11 cellular contexts compared by ENCODE assay signal in the genomic region with DNA sequence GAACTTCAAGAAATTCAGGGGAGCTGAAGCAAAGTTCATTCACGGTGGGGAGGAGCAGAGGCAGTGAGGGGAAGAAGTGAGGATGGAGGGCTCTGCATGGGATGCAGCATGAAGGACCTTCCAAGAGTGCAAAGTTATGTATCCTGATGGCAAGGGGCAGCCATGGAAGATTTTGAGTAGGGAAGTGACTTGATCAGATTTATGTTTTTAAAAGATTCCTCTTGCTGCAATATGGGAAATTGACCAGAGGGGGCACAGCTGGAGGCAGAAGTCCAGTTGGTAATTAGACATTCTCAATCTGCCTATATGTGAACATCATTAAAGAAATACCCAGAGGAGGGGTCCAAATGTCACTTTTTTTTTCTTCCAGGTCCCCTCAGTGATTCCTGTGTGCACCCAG. TPM values are rescaled to one million over a fixed set of nuclear protein-coding genes. Genes with fewer than 3 reads are reported as not detected.
A peak's percentile ranks its signal among the peaks of the same experiment; 100 is the strongest.
DNase-seq lines count a peak whose midpoint lies in the region; ATAC-seq and TF ChIP-seq lines count a peak whose summit lies in the region.
"Had no signal": no experiment of that assay in that cellular context is flagged by ENCODE, and none has a peak within 500 bp of the region (broad histone marks: within the 10 kb centered on the region; RNA-seq: fewer than 3 reads in every experiment).

No MANE protein-coding gene starts in this region.

- intact Hi-C loops in activated CD8-positive, alpha-beta T cell treated with anti-CD3 and anti-CD28 coated beads for 36 hours (cut with micrococcal nuclease): no loop called here

- POLR2A ChIA-PET in activated CD8-positive, alpha-beta T cell treated with anti-CD3 and anti-CD28 coated beads for 36 hours (lab: Charles Lee): no interaction called here

- no peak for DNase-seq in AG09309 (ENCODE audit: low read depth)
- DNase-seq in GM13977 (ENCODE audit: low spot score): no peak
- peak; percentile 16 for DNase-seq in SKM-1 treated with dmso at 0.1 percent for 144 hours (lab: John Stamatoyannopoulos, UW; ENCODE audit: unreplicated experiment)
- DNase-seq in glutamatergic neuron: no peak
- no peak for DNase-seq in activated CD8-positive, alpha-beta T cell treated with anti-CD3 and anti-CD28 coated beads for 36 hours
- DNase-seq in NCI-H2029 (lab: John Stamatoyannopoulos, UW): no peak
- DNase-seq: activated CD8-positive, alpha-beta memory T cell treated with anti-CD3 and anti-CD28 coated beads, Interleukin-2, amount 50 U/mL, for 4 hours; stimulated activated CD4-positive, alpha-beta T cell treated with anti-CD3 and anti-CD28 coated beads, Interleukin-4, amount 100 ng/mL, for 4 hours had no signal

- TF ChIP-seq CTCF in AG09309 (IDR thresholded peaks at IDR 0.05; ENCODE audit: control insufficient read depth, insufficient read depth, low read depth, low read length, missing control alignments) (peak; percentile 51), GM13977 (IDR thresholded peaks at IDR 0.05; ENCODE audit: extremely low read depth, insufficient read depth, missing control alignments) (peak; percentile 34), glutamatergic neuron (IDR thresholded peaks at IDR 0.05; ENCODE audit: partially characterized antibody, unreplicated experiment) (peak; percentile 41)
- TF ChIP-seq CTCF in activated CD8-positive, alpha-beta T cell treated with anti-CD3 and anti-CD28 coated beads for 36 hours (IDR thresholded peaks at IDR 0.05): no peak

- in situ Hi-C loops in GM13977 (cut with MboI; ENCODE audit: low pct_unique_long_range_greater_than_20kb, low sequenced_read_pairs, unreplicated experiment): loop anchor here (5.0 to 25.0 kb wide), 3 partner anchors 102 to 333 kb away; a partner anchor contains a TSS

- H3K27me3 Mint-ChIP-seq in glutamatergic neuron (ENCODE audit: unreplicated experiment): peaks cover 2% of the 10 kb centered on the region
- H3K27me3 Mint-ChIP-seq in activated CD8-positive, alpha-beta T cell treated with anti-CD3 and anti-CD28 coated beads for 36 hours: no peaks in the 10 kb centered on the region

- H3K4me1 Mint-ChIP-seq in glutamatergic neuron (ENCODE audit: low read depth, unreplicated experiment): no peaks in the 10 kb centered on the region
- peaks cover 6% of the 10 kb centered on the region for H3K4me1 Mint-ChIP-seq in activated CD8-positive, alpha-beta T cell treated with anti-CD3 and anti-CD28 coated beads for 36 hours (ENCODE audit: low read depth)

- H3K4me3 Mint-ChIP-seq in glutamatergic neuron (ENCODE audit: unreplicated experiment): no peak overlapping the region
- no peak overlapping the region for H3K4me3 Mint-ChIP-seq in activated CD8-positive, alpha-beta T cell treated with anti-CD3 and anti-CD28 coated beads for 36 hours
- H3K4me3 Mint-ChIP-seq: T-helper 1 cell treated with Interleukin-12 subunit alpha and Interleukin-12 subunit beta and Interleukin-4 antibody, amounts not matched to agents 30 μg/mL and 1 μg/mL, for 36 hours had no signal

- peaks cover 3% of the 10 kb centered on the region for H3K9me3 Mint-ChIP-seq in glutamatergic neuron (ENCODE audit: unreplicated experiment)
- H3K9me3 Mint-ChIP-seq in activated CD8-positive, alpha-beta T cell treated with anti-CD3 and anti-CD28 coated beads for 36 hours: no peaks in the 10 kb centered on the region
- H3K9me3 Mint-ChIP-seq: T-helper 1 cell treated with Interleukin-12 subunit alpha and Interleukin-12 subunit beta and Interleukin-4 antibody, amounts not matched to agents 30 μg/mL and 1 μg/mL, for 36 hours had no signal

- H3K36me3 Mint-ChIP-seq in glutamatergic neuron (ENCODE audit: unreplicated experiment): no peaks in the 10 kb centered on the region
- no peaks in the 10 kb centered on the region for H3K36me3 Mint-ChIP-seq in activated CD8-positive, alpha-beta T cell treated with anti-CD3 and anti-CD28 coated beads for 36 hours (ENCODE audit: low read depth)

- ATAC-seq in GM18861 (IDR thresholded peaks at IDR 0.05; ENCODE audit: unreplicated experiment) (no peak), HG02588 (IDR thresholded peaks at IDR 0.05; ENCODE audit: unreplicated experiment) (no peak)
- ATAC-seq in activated CD8-positive, alpha-beta T cell treated with anti-CD3 and anti-CD28 coated beads for 36 hours: no peak

- CTCF ChIA-PET in activated CD8-positive, alpha-beta T cell treated with anti-CD3 and anti-CD28 coated beads for 36 hours (lab: Charles Lee): interaction anchor here (1.0 to 9.3 kb wide), 5 partner anchors 9 to 160 kb away, joined by 3 to 76 read pairs (median 6); no protein-coding TSS in a partner anchor

- no peak overlapping the region for H3K27ac Mint-ChIP-seq in glutamatergic neuron (ENCODE audit: unreplicated experiment)
- no peak overlapping the region for H3K27ac Mint-ChIP-seq in activated CD8-positive, alpha-beta T cell treated with anti-CD3 and anti-CD28 coated beads for 36 hours
- H3K27ac Mint-ChIP-seq: T-helper 1 cell treated with Interleukin-12 subunit alpha and Interleukin-12 subunit beta and Interleukin-4 antibody, amounts not matched to agents 30 μg/mL and 1 μg/mL, for 36 hours had no signal

- H3K4me3 ChIP-seq in AG09309 (ENCODE audit: control insufficient read depth, low read depth, low read length): no peak overlapping the region

RNA-seq across cellular contexts. Expression of a gene that starts 21.5 kb away (rescaled TPM):
- 3.1 TPM for total RNA-seq in glutamatergic neuron (ENCODE audit: unreplicated experiment)
- total RNA-seq in activated CD8-positive, alpha-beta T cell treated with anti-CD3 and anti-CD28 coated beads for 36 hours: 10 to 100 TPM; 14.6 to 17.5 TPM
